Comparison of ENCODE assay signal across 14 cellular contexts in genomic region chr9:119005162-119005561, GRCh38.
DNase-seq lines count a peak whose midpoint lies in the region; ATAC-seq and TF ChIP-seq lines count a peak whose summit lies in the region.
"Had no signal": no experiment of that assay in that cellular context is flagged by ENCODE, and none has a peak within 500 bp of the region (broad histone marks: within the 10 kb centered on the region; RNA-seq: fewer than 3 reads in every experiment).

No MANE protein-coding gene starts in this region.

- no peaks in the 10 kb centered on the region for H3K79me2 ChIP-seq in smooth muscle cell (ENCODE audit: low read depth)

- peak overlapping the region; percentile 79 for H3K27ac ChIP-seq in smooth muscle cell (ENCODE audit: low read depth)

- WGBS in smooth muscle cell (ENCODE audit: low lambda C conversion rate) = 93% methylated on average over 2 of the region's 2 CpGs

- H3K4me3 ChIP-seq in epithelial cell of proximal tubule (ENCODE audit: low read depth, low read length) (no peak overlapping the region), smooth muscle cell (no peak overlapping the region)

- TF ChIP-seq CTCF in epithelial cell of proximal tubule (conservative IDR thresholded peaks at IDR 0.05; ENCODE audit: low read depth, low read length) (no peak), smooth muscle cell (IDR thresholded peaks at IDR 0.05; ENCODE audit: borderline replicate concordance, insufficient read depth, poor library complexity, severe bottlenecking) (no peak)

- no peaks in the 10 kb centered on the region for H3K27me3 ChIP-seq in smooth muscle cell (ENCODE audit: low read depth)

- H3K4me1 ChIP-seq in smooth muscle cell (ENCODE audit: low read depth) = peaks cover 6% of the 10 kb centered on the region

- no peaks in the 10 kb centered on the region for H3K9me3 ChIP-seq in smooth muscle cell (replicated peaks; ENCODE audit: low read depth)

- peak overlapping the region; percentile 14 for H3K4me2 ChIP-seq in smooth muscle cell

- H4K20me1 ChIP-seq in smooth muscle cell (ENCODE audit: low read depth) = no peaks in the 10 kb centered on the region

- H3K36me3 ChIP-seq in smooth muscle cell (ENCODE audit: low read depth) = no peaks in the 10 kb centered on the region

- no peak overlapping the region for H3K9ac ChIP-seq in smooth muscle cell (ENCODE audit: low read depth)

- H3F3A ChIP-seq in smooth muscle cell (ENCODE audit: low read depth) = peaks cover 7% of the 10 kb centered on the region

- ATAC-seq in GM21390 (IDR thresholded peaks at IDR 0.05; ENCODE audit: unreplicated experiment) = no peak
- ATAC-seq in HG03460 (IDR thresholded peaks at IDR 0.05; ENCODE audit: unreplicated experiment) = no peak
- no peak for ATAC-seq in GM21825 (IDR thresholded peaks at IDR 0.05; ENCODE audit: unreplicated experiment)
- ATAC-seq: activated T-cell treated with anti-CD3 and anti-CD28 coated beads, Interleukin-2, amount 50 U/mL, for 72 hours; natural killer cell treated with Interleukin-12 subunit alpha and Interleukin-12 subunit beta and Interleukin-15 and Interleukin-18, amount 100 ng/mL, for 72 hours had no signal

- no peak overlapping the region for H2AFZ ChIP-seq in smooth muscle cell (ENCODE audit: low read depth)

- peak; percentile 31 for DNase-seq in HS-27A (ENCODE audit: low read depth)
- DNase-seq in epithelial cell of proximal tubule (ENCODE audit: low read depth) = peak; percentile 78
- peak; percentile 56 for DNase-seq in left kidney (ENCODE audit: low read depth, low spot score)
- no peak for DNase-seq in smooth muscle cell (lab: John Stamatoyannopoulos, UW; ENCODE audit: unreplicated experiment)
- DNase-seq in SIG-M5 (lab: John Stamatoyannopoulos, UW) = no peak
- DNase-seq: activated T-cell treated with anti-CD3 and anti-CD28 coated beads, Interleukin-2, amount 50 U/mL, for 72 hours; NCI-H1048; NCI-H526; stimulated activated CD4-positive, alpha-beta T cell treated with anti-CD3 and anti-CD28 coated beads, Interleukin-1b, Interleukin-23, amount 100 ng/mL, for 48 hours; stimulated activated naive CD4-positive, alpha-beta T cell treated with Interleukin-2 at 50 U/mL for 16 hours had no signal

Comparison
In these comparisons a context has a peak if more than half of its experiments do, and no peak if none do; other contexts are left out.
1. DNase-seq: peak in HS-27A (single experiment), epithelial cell of proximal tubule (single experiment) and left kidney (single experiment); none in smooth muscle cell (single experiment) and SIG-M5 (single experiment).